Comparison of ENCODE assay signal across 8 cellular contexts in the genomic region with DNA sequence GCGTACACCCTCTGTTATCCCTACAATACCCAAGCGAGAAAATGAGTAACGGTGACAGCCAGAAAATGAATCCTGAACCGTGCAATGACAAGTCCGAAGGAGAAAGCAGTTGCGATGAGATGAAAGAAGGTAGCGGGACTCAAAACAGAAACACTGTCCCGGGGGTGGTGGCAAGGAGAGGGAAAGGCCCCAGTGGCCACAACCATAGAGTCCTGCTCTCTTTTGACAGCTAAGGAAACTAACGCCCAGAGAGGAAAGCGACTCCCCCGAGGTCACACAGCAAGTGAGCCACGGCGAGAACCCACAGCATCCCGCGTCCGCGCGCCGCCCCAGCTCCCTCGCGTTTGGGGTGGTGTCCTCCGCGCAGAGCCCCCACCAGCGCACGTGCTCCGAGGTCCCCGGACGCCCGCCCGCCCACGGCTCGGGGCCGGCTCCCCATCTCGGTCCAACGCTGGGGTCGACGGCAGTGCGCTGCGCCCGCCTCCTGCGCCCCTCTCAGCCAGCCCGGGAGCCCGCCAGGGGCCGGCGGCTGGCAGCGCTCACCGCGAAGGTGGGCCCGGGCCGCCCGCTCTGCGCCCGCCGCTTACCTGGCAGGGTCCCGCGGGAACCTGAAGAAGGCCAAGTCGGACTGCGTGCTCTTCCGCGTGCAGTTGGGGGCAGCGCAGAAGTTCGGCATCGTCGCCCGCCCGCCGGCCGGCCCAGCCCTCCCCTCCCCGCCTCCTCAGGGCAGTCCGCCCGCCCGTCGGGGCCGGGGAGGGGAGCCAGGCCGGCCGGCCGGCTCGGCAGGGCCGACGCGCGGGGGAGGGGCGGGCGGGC. TPM values are rescaled to one million over a fixed set of nuclear protein-coding genes. Genes with fewer than 3 reads are reported as not detected.
DNase-seq lines count a peak whose midpoint lies in the region; ATAC-seq and FAIRE-seq lines count a peak whose summit lies in the region.

No MANE protein-coding gene starts in this region.

- H3K9me3 ChIP-seq in SK-N-MC (ENCODE audit: low read depth, low read length) (no peaks in the 10 kb centered on the region), iPS-15b (ENCODE audit: control insufficient read depth, insufficient read depth, low read length) (no peaks in the 10 kb centered on the region), small intestine (ENCODE audit: control insufficient read depth, low read depth) (no peaks in the 10 kb centered on the region)

- H3K27ac ChIP-seq in SK-N-MC, result no peak overlapping the region
- peak overlapping the region; percentile 69 for H3K27ac ChIP-seq in adipose tissue (ENCODE audit: low read depth, low read length)
- peak overlapping the region; percentile 84 to 88 for H3K27ac ChIP-seq in small intestine (ENCODE audit: low read depth in 1 of 2, low read length in 1 of 2)

- peak; percentile 20 for ATAC-seq in HG03066 (IDR thresholded peaks at IDR 0.05; ENCODE audit: low read depth, unreplicated experiment)

- H3K4me3 ChIP-seq in SK-N-MC (peak overlapping the region; percentile 94), iPS-15b (ENCODE audit: low read depth, low read length) (peak overlapping the region; percentile 81), small intestine (ENCODE audit: low read depth in 1 of 2, low read length in 2 of 2) (peak overlapping the region; percentile 89 to 100)

- peaks cover 2% of the 10 kb centered on the region for H3K4me1 ChIP-seq in iPS-15b (ENCODE audit: control insufficient read depth, insufficient read depth, low read length)
- peaks cover 6% of the 10 kb centered on the region in 2 donors for H3K4me1 ChIP-seq in small intestine (ENCODE audit: control insufficient read depth in 2 of 2, insufficient read depth in 1 of 2, low read depth in 1 of 2, low read length in 1 of 2)

- H3K36me3 ChIP-seq in SK-N-MC (ENCODE audit: insufficient read depth, low read length) (no peaks in the 10 kb centered on the region), iPS-15b (ENCODE audit: control insufficient read depth, insufficient read depth, low read length) (no peaks in the 10 kb centered on the region), small intestine (ENCODE audit: control insufficient read depth in 2 of 2, insufficient read depth in 2 of 2, low read length in 2 of 2) (no peaks in the 10 kb centered on the region)

- H3K9ac ChIP-seq in SK-N-MC (ENCODE audit: insufficient read length) (peak overlapping the region; percentile 89), iPS-15b (ENCODE audit: low read depth, low read length) (no peak overlapping the region)

- H3K27me3 ChIP-seq in iPS-15b (ENCODE audit: control insufficient read depth, insufficient read depth, low read length) (no peaks in the 10 kb centered on the region), small intestine (ENCODE audit: control insufficient read depth in 2 of 2, insufficient read depth in 2 of 2, low read length in 2 of 2) (no peaks in the 10 kb centered on the region)

- FAIRE-seq in small intestine (lab: Jason Lieb, UNC), result no peak

- DNase-seq in NCI-H1417 (lab: John Stamatoyannopoulos, UW) (peak in 2 of 3 experiments; percentile 64 to 70), NCI-H1417 treated with DMSO at 0.1 percent for 48 hours (lab: John Stamatoyannopoulos, UW) (no peak), SK-N-MC (ENCODE audit: low read depth, low spot score) (no peak), small intestine (peak; percentile 23), NCI-H510A treated with DMSO at 0.1 percent for 48 hours (lab: John Stamatoyannopoulos, UW) (no peak)

- WGBS in adipose tissue, 3 donors, result 0 to 1% (median 0%) methylated on average over 46 to 84 of the region's 84 CpGs
- 0% methylated on average over 43 to 83 of the region's 84 CpGs for WGBS in small intestine, 3 donors

RNA-seq across cellular contexts. Expression of a gene that starts 0.6 kb away (rescaled TPM):
- polyA plus RNA-seq in adipose tissue, result 10 to 100 TPM; 15.2 to 43.6 (median 24.0) TPM
- 10 to 100 TPM; 24.3 to 30.4 (median 27.3) TPM for polyA plus RNA-seq in small intestine

RNA-seq across cellular contexts. Expression of a gene that starts 0.8 kb away (rescaled TPM):
- polyA plus RNA-seq in adipose tissue (1 to 10 TPM in 1 of 3 donors, under 1 TPM in 2; 0.34 to 2.4 (median 0.37) TPM), small intestine (under 1 TPM in 1 of 3 donors, not detected in 2; 0.82 TPM)

Comparison
In these comparisons a context has a peak if more than half of its experiments do, and no peak if none do; other contexts are left out.
1. DNase-seq: peak in NCI-H1417 (2 of 3) and small intestine (single experiment); none in NCI-H1417 treated with DMSO at 0.1 percent for 48 hours (single experiment), SK-N-MC (single experiment) and NCI-H510A treated with DMSO at 0.1 percent for 48 hours (single experiment).
2. Peak in every context shown above with its lines, with median percentiles within 50 percentile points of each other: H3K4me3 ChIP-seq.